ENCODE assay signal across 23 cellular contexts in the genomic region with DNA sequence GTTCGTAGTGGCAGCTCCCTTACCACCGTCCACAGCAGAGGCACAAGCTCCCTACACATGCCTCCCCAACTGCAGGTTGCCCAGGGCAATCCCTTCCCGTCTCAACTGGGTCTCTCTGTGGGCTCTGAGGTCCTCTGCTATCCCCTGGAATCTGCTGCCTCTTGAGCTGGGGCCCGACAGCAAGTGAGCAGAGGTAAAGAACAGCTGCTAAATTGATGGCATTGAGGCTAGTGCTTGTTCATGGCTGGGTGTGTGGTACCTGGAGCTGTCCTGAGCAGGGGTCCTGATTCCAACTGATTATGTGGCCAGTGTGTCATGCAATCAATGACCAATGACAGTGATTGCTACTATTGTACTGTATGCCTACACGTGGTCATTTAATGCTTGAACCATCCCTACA. TPM values are rescaled to one million over a fixed set of nuclear protein-coding genes. Genes with fewer than 3 reads are reported as not detected.
DNase-seq lines count a peak whose midpoint lies in the region; ATAC-seq, FAIRE-seq and TF ChIP-seq lines count a peak whose summit lies in the region.
"Had no signal": no experiment of that assay in that cellular context is flagged by ENCODE, and none has a peak within 500 bp of the region (broad histone marks: within the 10 kb centered on the region; RNA-seq: fewer than 3 reads in every experiment).

No MANE protein-coding gene starts in this region.

- no peaks in the 10 kb centered on the region for H4K20me1 ChIP-seq in HepG2 (ENCODE audit: insufficient read depth, low read length)

- H3K9me3 Mint-ChIP-seq in WTC11, result no peaks in the 10 kb centered on the region
- H3K9me3 Mint-ChIP-seq: H9 had no signal

- H3K27me3 ChIP-seq in H7 (ENCODE audit: control insufficient read depth, insufficient read depth, low read length), result no peaks in the 10 kb centered on the region
- no peaks in the 10 kb centered on the region; a peak in 1 of 5 replicates for H3K27me3 ChIP-seq in HepG2 (ENCODE audit: control insufficient read depth in 1 of 2, insufficient read depth in 2 of 2, low read length in 2 of 2)
- H3K27me3 ChIP-seq: SJSA1 had no signal

- no peaks in the 10 kb centered on the region for H3K36me3 Mint-ChIP-seq in WTC11

- H3K9me3 ChIP-seq in HepG2 (ENCODE audit: low read length), result no peaks in the 10 kb centered on the region
- H3K9me3 ChIP-seq: SJSA1 had no signal

- no peaks in the 10 kb centered on the region for H3K4me1 Mint-ChIP-seq in WTC11

- peaks cover 93% of the 10 kb centered on the region for H3K4me1 ChIP-seq in HepG2 (ENCODE audit: insufficient read depth, low read length)

- WGBS in HepG2 (ENCODE audit: low lambda C conversion rate), result 88% methylated on average over 5 of the region's 5 CpGs

- TF ChIP-seq CTCF in WTC11 (IDR thresholded peaks at IDR 0.05) (no peak), HepG2 (CRISPR knock-in tag; IDR thresholded peaks at IDR 0.05) (no peak)

- DNase-seq in H7, result peak; percentile 42
- DNase-seq in WTC11 (ENCODE audit: low spot score), result no peak
- no peak for DNase-seq in HepG2 (ENCODE audit: low spot score)
- peak; percentile 7 for DNase-seq in sciatic nerve (ENCODE audit: low spot score)
- no peak for DNase-seq in stimulated activated CD4-positive, alpha-beta T cell treated with anti-CD3 and anti-CD28 coated beads, Interleukin-4, amount 100 ng/mL, for 1 hour
- DNase-seq: DND-41, GDM1, H9, MV-4-11, NCI-H1417, NCI-H1930, NCI-H2171, NCI-H446, NCI-H69 had no signal

- H3K4me2 ChIP-seq in HepG2 (ENCODE audit: low read depth, low read length), result no peak overlapping the region

- H3K4me3 Mint-ChIP-seq in WTC11, result no peak overlapping the region
- H3K4me3 Mint-ChIP-seq: H9 had no signal

- intact Hi-C loops in HepG2 (cut with micrococcal nuclease; ENCODE audit: unreplicated experiment) (no loop called here), sciatic nerve (cut with DNase I) (no loop called here)

- H3K9ac ChIP-seq in HepG2 (ENCODE audit: insufficient read depth, low read depth, low read length), result no peak overlapping the region

- BruUV-seq in HepG2 (replicated peaks; lab: Mats Ljungman, UMichigan), result no TSS peak

- FAIRE-seq in HepG2 (lab: Jason Lieb, UNC), result no peak
- FAIRE-seq: GM12891, GM18507 had no signal

- peaks cover 57% of the 10 kb centered on the region for H3K79me2 ChIP-seq in HepG2 (ENCODE audit: insufficient read depth, low read length)

- in situ Hi-C loops in HepG2 (cut with HindIII; ENCODE audit: extremely low pct_ligation_motif_present, low pct_unique_long_range_greater_than_20kb), result no loop called here

- CTCF ChIA-PET in WTC11 (lab: Charles Lee), result interaction anchor here (1.0 to 4.0 kb wide), 5 partner anchors 8 to 214 kb away, joined by 3 to 12 read pairs (median 4); no protein-coding TSS in a partner anchor
- CTCF ChIA-PET in HepG2 (lab: Yijun Ruan, JAX; ENCODE audit: low intra/inter-chr PET ratio, low total read pairs), result no interaction called here

- H3K27me3 Mint-ChIP-seq in WTC11 (ENCODE audit: low read depth), result no peaks in the 10 kb centered on the region

- peak overlapping the region; percentile 94 for H3K27ac ChIP-seq in HepG2 (ENCODE audit: extremely low read length, insufficient read depth, low read length)
- H3K27ac ChIP-seq: C4-2B, RWPE1, SJSA1 had no signal

- H3K36me3 ChIP-seq in H7 (replicated peaks; ENCODE audit: control insufficient read depth, insufficient read depth, low read length) (no peaks in the 10 kb centered on the region), HepG2 (replicated peaks in 1 of 2; ENCODE audit: control insufficient read depth in 1 of 2, insufficient read depth in 2 of 2, low read length in 2 of 2) (peaks cover 3 to 4% of the 10 kb centered on the region in 2 experiments)
- H3K36me3 ChIP-seq: SJSA1 had no signal

- H2AFZ ChIP-seq in HepG2 (ENCODE audit: low read length), result no peak overlapping the region

- no peak for TF ChIP-seq RAD21 in HepG2 (CRISPR knock-in tag; IDR thresholded peaks at IDR 0.05)

- TF ChIP-seq POLR2A in HepG2 (IDR thresholded peaks at IDR 0.05; ENCODE audit: insufficient read depth in 1 of 2, low read depth in 2 of 2, low read length in 2 of 2), result no peak

- TF ChIP-seq EP300 in HepG2 (IDR thresholded peaks at IDR 0.05; ENCODE audit: low read depth in 2 of 2, low read length in 2 of 2) (no peak), HepG2 (CRISPR knock-in tag; IDR thresholded peaks at IDR 0.05; ENCODE audit: borderline replicate concordance) (no peak)

- POLR2A ChIA-PET in WTC11 (lab: Charles Lee), result no interaction called here
- POLR2A ChIA-PET in HepG2 (lab: Yijun Ruan, JAX), result interaction anchor here (3.5 to 10.8 kb wide), 5 partner anchors 14 to 44 kb away, joined by 22 to 556 read pairs (median 41); a partner anchor contains a TSS

- no peak overlapping the region for H3K27ac Mint-ChIP-seq in WTC11

- H3K4me3 ChIP-seq in H7 (ENCODE audit: insufficient read depth, low read depth, low read length) (no peak overlapping the region), HepG2 (replicated peaks in 1 of 3; ENCODE audit: insufficient read depth in 1 of 3, low read depth in 2 of 3, low read length in 3 of 3) (no peak overlapping the region)
- H3K4me3 ChIP-seq: SJSA1 had no signal

- ATAC-seq in WTC11, result peak; percentile 43; the same call in 1 of the 2 replicates
- no peak for ATAC-seq in HepG2
- no peak for ATAC-seq in sciatic nerve
- ATAC-seq in GM19351 (IDR thresholded peaks at IDR 0.05; ENCODE audit: unreplicated experiment), result no peak
- no peak for ATAC-seq in HG03469 (IDR thresholded peaks at IDR 0.05; ENCODE audit: unreplicated experiment)

TF ChIP-seq in WTC11, 78 proteins besides CTCF, POLR2A, EP300 and RAD21 (continues in another document):
- TF ChIP-seq FOXK1 (CRISPR knock-in tag; IDR thresholded peaks at IDR 0.05), result no peak

TF ChIP-seq in HepG2, 621 proteins besides CTCF, POLR2A, EP300 and RAD21 (continues in another document):
- 0 out of 2 replicates have a peak, but pooled peaks have one; percentile 10 for TF ChIP-seq ESRRA (CRISPR knock-in tag; IDR thresholded peaks at IDR 0.05; ENCODE audit: low read depth)

RNA-seq across cellular contexts. Expression of a gene that starts 40.9 kb away (rescaled TPM):
- 3.7 and 11.4 TPM in 2 replicates for total RNA-seq in H7 (2014; rRNA removed; shearing (Covaris generic))
- total RNA-seq in WTC11 (2021), result 0.15 to 0.37 TPM (median 0.21 TPM) in 3 replicates
- total RNA-seq in HepG2 (2016; rRNA removed; fragmentation: Illumina TruSeq; extraction: Trizol), result 169 and 190 TPM in 2 replicates
- 29.0 and 32.3 TPM in 2 replicates for total RNA-seq in HepG2 (2016; cell fraction: cytosol; rRNA removed; fragmentation: Illumina TruSeq; extraction: Trizol; ENCODE audit: low read depth)
- total RNA-seq in HepG2 (2016; cell fraction: insoluble cytoplasmic fraction; rRNA removed; fragmentation: Illumina TruSeq; extraction: Trizol), result 151 and 173 TPM in 2 replicates
- total RNA-seq in HepG2 (2016; cell fraction: membrane; rRNA removed; fragmentation: Illumina TruSeq; extraction: Trizol), result 112 and 124 TPM in 2 replicates
- total RNA-seq in HepG2 (2016; cell fraction: nucleus; rRNA removed; fragmentation: Illumina TruSeq; extraction: Trizol), result 102 and 116 TPM in 2 replicates
- polyA plus RNA-seq in HepG2 (2011; rRNA removed), result 80.9 and 112 TPM in 2 replicates
- 42.6 and 51.4 TPM in 2 replicates for polyA plus RNA-seq in HepG2 (2011; cell fraction: cytosol; rRNA removed)
- polyA plus RNA-seq in HepG2 (2011; cell fraction: nucleus; rRNA removed), result 155 and 166 TPM in 2 replicates
- polyA plus RNA-seq in HepG2 (2012), result 118 and 127 TPM in 2 replicates
- polyA plus RNA-seq in HepG2 (2016; cell fraction: cytosol; fragmentation: Illumina TruSeq; extraction: Trizol; ENCODE audit: low read depth), result 15.4 and 16.4 TPM in 2 replicates
- polyA plus RNA-seq in HepG2 (2016; cell fraction: insoluble cytoplasmic fraction; fragmentation: Illumina TruSeq; extraction: Trizol; ENCODE audit: low read depth), result 119 and 153 TPM in 2 replicates
- polyA plus RNA-seq in HepG2 (2016; cell fraction: membrane; fragmentation: Illumina TruSeq; extraction: Trizol; ENCODE audit: low read depth), result 46.6 and 47.5 TPM in 2 replicates
- polyA plus RNA-seq in HepG2 (2016; cell fraction: nucleus; fragmentation: Illumina TruSeq; extraction: Trizol; ENCODE audit: insufficient read depth, low read depth), result 182 and 192 TPM in 2 replicates
- 4.8 and 366 TPM in 2 replicates for polyA minus RNA-seq in HepG2 (2011; rRNA and poly(A)+ RNA removed; ENCODE audit: low replicate concordance)
- polyA minus RNA-seq in HepG2 (2011; cell fraction: cytosol; rRNA and poly(A)+ RNA removed), result 84.1 and 95.5 TPM in 2 replicates
- 74.7 and 93.0 TPM in 2 replicates for polyA minus RNA-seq in HepG2 (2011; cell fraction: nucleus; rRNA and poly(A)+ RNA removed)
- not detected for total RNA-seq in sciatic nerve
- total RNA-seq: A673, H9, SJSA1 had no signal

RNA-seq across cellular contexts. Expression of a gene that starts 59.5 kb away (rescaled TPM):
- total RNA-seq in H7 (2014; rRNA removed; shearing (Covaris generic)), result 0.07 TPM in 1 of 2 replicates, not detected in the other
- total RNA-seq in WTC11 (2021), result not detected in 3 replicates
- total RNA-seq in HepG2 (2016; rRNA removed; fragmentation: Illumina TruSeq; extraction: Trizol), result not detected in 2 replicates
- total RNA-seq in HepG2 (2016; cell fraction: cytosol; rRNA removed; fragmentation: Illumina TruSeq; extraction: Trizol; ENCODE audit: low read depth), result not detected in 2 replicates
- total RNA-seq in HepG2 (2016; cell fraction: insoluble cytoplasmic fraction; rRNA removed; fragmentation: Illumina TruSeq; extraction: Trizol), result not detected in 2 replicates
- total RNA-seq in HepG2 (2016; cell fraction: membrane; rRNA removed; fragmentation: Illumina TruSeq; extraction: Trizol), result not detected in 2 replicates
- total RNA-seq in HepG2 (2016; cell fraction: nucleus; rRNA removed; fragmentation: Illumina TruSeq; extraction: Trizol), result not detected in 2 replicates
- polyA plus RNA-seq in HepG2 (2011; rRNA removed), result not detected in 2 replicates
- polyA plus RNA-seq in HepG2 (2011; cell fraction: cytosol; rRNA removed), result not detected in 2 replicates
- polyA plus RNA-seq in HepG2 (2011; cell fraction: nucleus; rRNA removed), result not detected in 2 replicates
- not detected in 2 replicates for polyA plus RNA-seq in HepG2 (2012)
- polyA plus RNA-seq in HepG2 (2016; cell fraction: cytosol; fragmentation: Illumina TruSeq; extraction: Trizol; ENCODE audit: low read depth), result not detected in 2 replicates
- polyA plus RNA-seq in HepG2 (2016; cell fraction: insoluble cytoplasmic fraction; fragmentation: Illumina TruSeq; extraction: Trizol; ENCODE audit: low read depth), result not detected in 2 replicates
- not detected in 2 replicates for polyA plus RNA-seq in HepG2 (2016; cell fraction: membrane; fragmentation: Illumina TruSeq; extraction: Trizol; ENCODE audit: low read depth)
- polyA plus RNA-seq in HepG2 (2016; cell fraction: nucleus; fragmentation: Illumina TruSeq; extraction: Trizol; ENCODE audit: insufficient read depth, low read depth), result not detected in 2 replicates
- polyA minus RNA-seq in HepG2 (2011; rRNA and poly(A)+ RNA removed; ENCODE audit: low replicate concordance), result not detected in 2 replicates
- not detected in 2 replicates for polyA minus RNA-seq in HepG2 (2011; cell fraction: cytosol; rRNA and poly(A)+ RNA removed)
- not detected in 2 replicates for polyA minus RNA-seq in HepG2 (2011; cell fraction: nucleus; rRNA and poly(A)+ RNA removed)
- total RNA-seq in sciatic nerve, result not detected
- total RNA-seq: A673, H9, HT1080, SJSA1 had no signal

Comparison
In these comparisons a context has a peak if more than half of its experiments do, and no peak if none do; other contexts are left out.
1. DNase-seq: peak in H7 (single experiment) and sciatic nerve (single experiment); none in WTC11 (single experiment), HepG2 (single experiment) and stimulated activated CD4-positive, alpha-beta T cell treated with anti-CD3 and anti-CD28 coated beads, Interleukin-4, amount 100 ng/mL, for 1 hour (single experiment).